Comparison of ENCODE assay signal across 8 cellular contexts in genomic region chr6:35343092-35343834, GRCh38. TPM values are rescaled to one million over a fixed set of nuclear protein-coding genes. Genes with fewer than 3 reads are reported as not detected.
DNase-seq lines count a peak whose midpoint lies in the region; ATAC-seq and TF ChIP-seq lines count a peak whose summit lies in the region.

No MANE protein-coding gene starts in this region.

- H3K27ac ChIP-seq in cardiac muscle cell, result no peak overlapping the region

- peak overlapping the region; percentile 87 for H3K27ac Mint-ChIP-seq in activated naive CD4-positive, alpha-beta T cell treated with anti-CD3 and anti-CD28 coated beads for 36 hours
- peak overlapping the region; percentile 83 for H3K27ac Mint-ChIP-seq in activated B cell treated with CpG ODN at 0.5 μM for 24 hours
- H3K27ac Mint-ChIP-seq in progenitor cell of endocrine pancreas, result peak overlapping the region; percentile 94

- H3K36me3 Mint-ChIP-seq in activated naive CD4-positive, alpha-beta T cell treated with anti-CD3 and anti-CD28 coated beads for 36 hours (ENCODE audit: low read depth), result peaks cover 3% of the 10 kb centered on the region
- peaks cover 31% of the 10 kb centered on the region for H3K36me3 Mint-ChIP-seq in activated B cell treated with CpG ODN at 0.5 μM for 24 hours (ENCODE audit: low read depth)
- H3K36me3 Mint-ChIP-seq in progenitor cell of endocrine pancreas (ENCODE audit: insufficient read depth), result no peaks in the 10 kb centered on the region

- TF ChIP-seq CTCF in activated B cell treated with CpG ODN at 0.5 μM for 24 hours (IDR thresholded peaks at IDR 0.05), result no peak
- no peak for TF ChIP-seq CTCF in cardiac muscle cell (IDR thresholded peaks at IDR 0.05; ENCODE audit: low read depth, low read length)
- TF ChIP-seq CTCF in progenitor cell of endocrine pancreas (IDR thresholded peaks at IDR 0.05; ENCODE audit: unreplicated experiment), result no peak

- DNase-seq in activated naive CD4-positive, alpha-beta T cell treated with anti-CD3 and anti-CD28 coated beads for 36 hours, result no peak
- DNase-seq in activated naive CD4-positive, alpha-beta T cell treated with Interleukin-2 at 50 U/mL for 16 hours, result no peak
- DNase-seq in activated B cell treated with CpG ODN at 0.5 μM for 24 hours (no peak), cardiac muscle cell (ENCODE audit: low read depth in 1 of 2, low spot score in 1 of 2) (peak in 1 of 2 donors; percentile 80), progenitor cell of endocrine pancreas (ENCODE audit: low spot score, unreplicated experiment) (no peak), GM19240 (ENCODE audit: insufficient read length, low spot score) (no peak)

- CTCF ChIA-PET in activated naive CD4-positive, alpha-beta T cell treated with anti-CD3 and anti-CD28 coated beads for 36 hours (lab: Charles Lee), result interaction anchor here (0.5 to 6.7 kb wide), 10 partner anchors 13 to 125 kb away, joined by 3 to 132 read pairs (median 4); partner anchors contain the start of genes DEF6, FANCE and RPL10A
- CTCF ChIA-PET in activated B cell treated with CpG ODN at 0.5 μM for 24 hours (lab: Charles Lee), result interaction anchor here (1.0 to 5.2 kb wide), 9 partner anchors 15 to 125 kb away, joined by 3 to 84 read pairs (median 6); partner anchors contain the start of genes FANCE and RPL10A

- no peaks in the 10 kb centered on the region for H3K27me3 ChIP-seq in cardiac muscle cell

- H3K4me1 ChIP-seq in cardiac muscle cell (ENCODE audit: low read depth), result peaks cover 7% of the 10 kb centered on the region

- no peaks in the 10 kb centered on the region for H3K9me3 ChIP-seq in cardiac muscle cell (ENCODE audit: low read depth)

- peak overlapping the region; percentile 97 for H3K4me3 Mint-ChIP-seq in activated naive CD4-positive, alpha-beta T cell treated with anti-CD3 and anti-CD28 coated beads for 36 hours
- H3K4me3 Mint-ChIP-seq in activated B cell treated with CpG ODN at 0.5 μM for 24 hours, result peak overlapping the region; percentile 87
- peak overlapping the region; percentile 90 for H3K4me3 Mint-ChIP-seq in progenitor cell of endocrine pancreas (ENCODE audit: low read depth)

- peak overlapping the region; percentile 93 for H3K4me3 ChIP-seq in cardiac muscle cell

- H3K36me3 ChIP-seq in cardiac muscle cell, result no peaks in the 10 kb centered on the region

- no peaks in the 10 kb centered on the region for H3K9me3 Mint-ChIP-seq in activated naive CD4-positive, alpha-beta T cell treated with anti-CD3 and anti-CD28 coated beads for 36 hours
- no peaks in the 10 kb centered on the region for H3K9me3 Mint-ChIP-seq in activated B cell treated with CpG ODN at 0.5 μM for 24 hours
- peaks cover 3% of the 10 kb centered on the region for H3K9me3 Mint-ChIP-seq in progenitor cell of endocrine pancreas (ENCODE audit: low read depth)

- intact Hi-C loops in activated naive CD4-positive, alpha-beta T cell treated with anti-CD3 and anti-CD28 coated beads for 36 hours (cut with micrococcal nuclease), result loop anchor here (2.0 to 10.0 kb wide), 4 partner anchors 26 to 394 kb away; partner anchors contain the start of gene ARMC12
- intact Hi-C loops in activated B cell treated with CpG ODN at 0.5 μM for 24 hours (cut with micrococcal nuclease), result loop anchor here (2.0 to 5.0 kb wide), 2 partner anchors 52 to 389 kb away; no protein-coding TSS in a partner anchor

- H3K27me3 Mint-ChIP-seq in activated naive CD4-positive, alpha-beta T cell treated with anti-CD3 and anti-CD28 coated beads for 36 hours (ENCODE audit: low read depth), result no peaks in the 10 kb centered on the region
- no peaks in the 10 kb centered on the region for H3K27me3 Mint-ChIP-seq in activated B cell treated with CpG ODN at 0.5 μM for 24 hours
- H3K27me3 Mint-ChIP-seq in progenitor cell of endocrine pancreas, result peaks cover 4% of the 10 kb centered on the region

- peaks cover 41% of the 10 kb centered on the region for H3K4me1 Mint-ChIP-seq in activated naive CD4-positive, alpha-beta T cell treated with anti-CD3 and anti-CD28 coated beads for 36 hours (ENCODE audit: low read depth)
- H3K4me1 Mint-ChIP-seq in activated B cell treated with CpG ODN at 0.5 μM for 24 hours (peaks cover 59% of the 10 kb centered on the region), progenitor cell of endocrine pancreas (ENCODE audit: low read depth) (peaks cover 10% of the 10 kb centered on the region)

- ATAC-seq in activated B cell treated with CpG ODN at 0.5 μM for 24 hours (ENCODE audit: low read depth) (peak; percentile 7), GM18511 (IDR thresholded peaks at IDR 0.05; ENCODE audit: unreplicated experiment) (no peak), GM18861 (IDR thresholded peaks at IDR 0.05; ENCODE audit: unreplicated experiment) (no peak)

- POLR2A ChIA-PET in activated B cell treated with CpG ODN at 0.5 μM for 24 hours (lab: Charles Lee), result interaction anchor here (0.5 to 3.8 kb wide), 12 partner anchors 11 to 390 kb away, joined by 3 to 29 read pairs (median 6); partner anchors contain the start of genes FANCE and RPL10A

RNA-seq across cellular contexts. Expression of gene PPARD, which starts 0.9 kb away (rescaled TPM):
- 10 to 100 TPM; 10.8 to 11.2 TPM for total RNA-seq in activated naive CD4-positive, alpha-beta T cell treated with anti-CD3 and anti-CD28 coated beads for 36 hours
- total RNA-seq in activated B cell treated with CpG ODN at 0.5 μM for 24 hours (20.2 and 21.4 TPM in 2 replicates), cardiac muscle cell (17.1 and 21.7 TPM in 2 replicates), progenitor cell of endocrine pancreas (13.9 and 14.0 TPM in 2 replicates)
- polyA plus RNA-seq in cardiac muscle cell, result 28.6 and 34.0 TPM in 2 replicates

RNA-seq across cellular contexts. Expression of gene DEF6, which starts 45.6 kb away (rescaled TPM):
- total RNA-seq in activated naive CD4-positive, alpha-beta T cell treated with anti-CD3 and anti-CD28 coated beads for 36 hours, result 10 to 100 TPM; 89.9 to 90.6 TPM
- total RNA-seq in activated B cell treated with CpG ODN at 0.5 μM for 24 hours (68.7 and 79.9 TPM in 2 replicates), cardiac muscle cell (3.0 and 9.2 TPM in 2 replicates), progenitor cell of endocrine pancreas (5.7 and 5.9 TPM in 2 replicates)
- polyA plus RNA-seq in cardiac muscle cell, result 2.3 and 5.7 TPM in 2 replicates
